In the genomic region with DNA sequence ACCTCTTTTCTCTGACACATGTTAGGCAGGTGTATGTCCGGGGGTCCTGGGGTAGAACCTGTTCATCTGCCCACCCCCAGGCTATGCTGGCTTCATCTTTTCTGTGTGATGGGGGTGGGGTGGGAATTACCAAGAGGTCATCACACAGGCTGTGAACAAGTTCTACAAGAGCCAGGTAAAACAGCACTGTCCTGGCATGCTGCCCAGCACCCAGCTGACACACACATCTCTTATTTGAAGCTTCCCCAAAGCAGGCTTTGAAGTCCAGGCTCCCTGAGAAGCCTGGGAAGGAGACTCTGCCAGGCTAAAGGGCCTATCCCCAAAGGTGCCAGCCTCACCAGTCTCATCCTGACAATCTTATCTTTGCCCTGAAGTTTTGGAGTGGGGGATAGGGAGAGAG, we compare ENCODE assay signal across 12 cellular contexts.
"Had no signal": no experiment of that assay in that cellular context is flagged by ENCODE, and none has a peak within 500 bp of the region (broad histone marks: within the 10 kb centered on the region; RNA-seq: fewer than 3 reads in every experiment).

No MANE protein-coding gene starts in this region.

- H3K9me3 ChIP-seq: ascending aorta, esophagus muscularis mucosa, gastroesophageal sphincter, heart left ventricle, stomach had no signal

- H3K4me1 ChIP-seq: ascending aorta, esophagus muscularis mucosa, gastroesophageal sphincter, heart left ventricle, stomach had no signal

- H3K36me3 ChIP-seq: ascending aorta, esophagus muscularis mucosa, gastroesophageal sphincter, heart left ventricle, stomach, WERI-Rb-1 had no signal

- H3K27ac ChIP-seq: ascending aorta, esophagus muscularis mucosa, gastroesophageal sphincter, heart left ventricle, stomach, WERI-Rb-1 had no signal

- H3K4me3 ChIP-seq: ascending aorta, esophagus muscularis mucosa, gastroesophageal sphincter, heart left ventricle, stomach had no signal

- DNase-seq: activated CD4-positive, alpha-beta T cell treated with anti-CD3 and anti-CD28 coated beads for 1 hour; activated CD4-positive, alpha-beta T cell treated with anti-CD3 and anti-CD28 coated beads, Interleukin-2, amount 50 U/mL, for 4 hours; activated gamma-delta T cell; effector CD4-positive, alpha-beta T cell; heart left ventricle; retina; stimulated activated CD4-positive, alpha-beta T cell treated with anti-CD3 and anti-CD28 coated beads, Interleukin-2, amount 100 ng/mL, for 24 hours; stomach; WERI-Rb-1 had no signal

- H3K27me3 ChIP-seq: ascending aorta, esophagus muscularis mucosa, heart left ventricle, stomach had no signal

- ATAC-seq: gastroesophageal sphincter, heart left ventricle had no signal
